8 cellular contexts compared by ENCODE assay signal in genomic region chr7:139360210-139360947, GRCh38. TPM values are rescaled to one million over a fixed set of nuclear protein-coding genes. Genes with fewer than 3 reads are reported as not detected.
DNase-seq lines count a peak whose midpoint lies in the region; ATAC-seq and TF ChIP-seq lines count a peak whose summit lies in the region.

No MANE protein-coding gene starts in this region.

- H4K20me1 ChIP-seq in hepatocyte (ENCODE audit: insufficient read depth, poor library complexity, severe bottlenecking), result peaks cover 45% of the 10 kb centered on the region

- H3K4me3 ChIP-seq in hepatocyte, result peak overlapping the region; percentile 62
- peak overlapping the region; percentile 65 to 98 for H3K4me3 ChIP-seq in aorta (ENCODE audit: low read length in 2 of 2)

- H3K27me3 ChIP-seq in hepatocyte (no peaks in the 10 kb centered on the region), aorta (ENCODE audit: control insufficient read depth in 1 of 2, insufficient read depth in 2 of 2, low read length in 1 of 2) (no peaks in the 10 kb centered on the region)

- no peak for TF ChIP-seq CTCF in hepatocyte (IDR thresholded peaks at IDR 0.05; ENCODE audit: poor library complexity)

- peak; percentile 79 for ATAC-seq in GM18511 (IDR thresholded peaks at IDR 0.05; ENCODE audit: unreplicated experiment)
- ATAC-seq in HG02981 (IDR thresholded peaks at IDR 0.05; ENCODE audit: unreplicated experiment), result peak; percentile 67
- peak; percentile 94 for ATAC-seq in aorta (ENCODE audit: low FRiP score)

- H3K9me2 ChIP-seq in hepatocyte (replicated peaks; ENCODE audit: insufficient read depth), result no peaks in the 10 kb centered on the region

- H2AFZ ChIP-seq in hepatocyte, result peak overlapping the region; percentile 47

- DNase-seq in NCI-H2029 treated with DMSO at 0.1 percent for 48 hours (lab: John Stamatoyannopoulos, UW) (peak; percentile 87), T1000 (lab: John Stamatoyannopoulos, UW) (peak; percentile 86), astrocyte of the hippocampus (ENCODE audit: low read depth, low spot score) (peak; percentile 98), hepatocyte (ENCODE audit: low spot score) (peak; percentile 97), renal cortical epithelial cell (ENCODE audit: low read depth) (peak; percentile 82), aorta (peak; percentile 97 to 98)

- H3K36me3 ChIP-seq in hepatocyte (replicated peaks; ENCODE audit: insufficient read depth, low read depth), result no peaks in the 10 kb centered on the region
- peaks cover 0 to under 1% of the 10 kb centered on the region in 2 donors for H3K36me3 ChIP-seq in aorta (ENCODE audit: control insufficient read depth in 1 of 2, insufficient read depth in 2 of 2, low read length in 1 of 2)

- H3K27ac ChIP-seq in hepatocyte (peak overlapping the region; percentile 100), aorta (ENCODE audit: low read depth in 1 of 2, low read length in 2 of 2) (peak overlapping the region; percentile 85 to 96)

- intact Hi-C loops in aorta (cut with DNase I), result loop anchor here in 1 of 2 donors (5.0 kb wide), 1 partner anchor 72 kb away; no protein-coding TSS in a partner anchor

- 1% methylated on average over 24 of the region's 47 CpGs for WGBS in hepatocyte (ENCODE audit: low lambda C conversion rate, missing lambda C conversion rate)
- WGBS in aorta, 2 donors, result 0% methylated on average over 32 to 47 of the region's 47 CpGs

- no peaks in the 10 kb centered on the region for H3K9me3 ChIP-seq in hepatocyte (ENCODE audit: low read depth)
- no peaks in the 10 kb centered on the region for H3K9me3 ChIP-seq in aorta (ENCODE audit: control insufficient read depth, low read length)

- H3K4me2 ChIP-seq in hepatocyte, result peak overlapping the region; percentile 79

- H3K4me1 ChIP-seq in hepatocyte (ENCODE audit: insufficient read depth), result peaks cover 11% of the 10 kb centered on the region
- no peaks in the 10 kb centered on the region for H3K4me1 ChIP-seq in aorta (ENCODE audit: control insufficient read depth in 1 of 2, insufficient read depth in 2 of 2, low read length in 2 of 2)

- H3K79me2 ChIP-seq in hepatocyte, result peaks cover 70% of the 10 kb centered on the region

RNA-seq across cellular contexts. Expression of gene LUC7L2, which starts 0.7 kb away (rescaled TPM):
- total RNA-seq in hepatocyte, result 75.1 and 76.4 TPM in 2 replicates
- polyA plus RNA-seq in hepatocyte, result 68.6 and 75.3 TPM in 2 replicates
- 31.4 and 81.0 TPM in 2 replicates for total RNA-seq in renal cortical epithelial cell
- total RNA-seq in aorta, result 100 to 1,000 TPM; 103 to 121 TPM
- 10 to 100 TPM; 37.4 to 79.7 TPM for polyA plus RNA-seq in aorta

RNA-seq across cellular contexts. Expression of gene FMC1, which starts 19.2 kb away (rescaled TPM):
- total RNA-seq in hepatocyte (5.0 and 12.9 TPM in 2 replicates), renal cortical epithelial cell (2.2 and 8.7 TPM in 2 replicates), aorta (1 to 10 TPM; 6.9 to 9.6 TPM)
- polyA plus RNA-seq in hepatocyte (43.4 and 46.7 TPM in 2 replicates), aorta (10 to 100 TPM; 24.4 to 28.3 TPM)

Comparison
In these comparisons a context has a peak if more than half of its experiments do, and no peak if none do; other contexts are left out.
1. Peak in every context shown above with its lines: DNase-seq, ATAC-seq, H3K4me3 ChIP-seq and H3K27ac ChIP-seq.